In genomic region chr18:36809590-36810381, GRCh38 we compare ENCODE assay signal across 8 cellular contexts. TPM values are rescaled to one million over a fixed set of nuclear protein-coding genes. Genes with fewer than 3 reads are reported as not detected.
A peak's percentile ranks its signal among the peaks of the same experiment; 100 is the strongest.
DNase-seq lines count a peak whose midpoint lies in the region; ATAC-seq and TF ChIP-seq lines count a peak whose summit lies in the region.

No MANE protein-coding gene starts in this region.

- TF ChIP-seq POLR2A in Peyer's patch (IDR thresholded peaks at IDR 0.05) = no peak

- peaks cover 20% of the 10 kb centered on the region for H3K36me3 ChIP-seq in A673 (ENCODE audit: insufficient read depth, low read length, poor library complexity, severe bottlenecking)
- peaks cover 81% of the 10 kb centered on the region; the same call in 1 of the 2 replicates for H3K36me3 ChIP-seq in Loucy (ENCODE audit: insufficient read depth, low read length)
- H3K36me3 ChIP-seq in Peyer's patch = peaks cover 0 to 17% (median 0%) of the 10 kb centered on the region in 3 donors
- H3K36me3 ChIP-seq in heart right ventricle = peaks cover 0 to 54% (median 14%) of the 10 kb centered on the region in 9 donors

- TF ChIP-seq CTCF in A673 (conservative IDR thresholded peaks at IDR 0.05; ENCODE audit: low read depth, low read length) (peak; percentile 80), GM12875 (IDR thresholded peaks at IDR 0.05; ENCODE audit: borderline replicate concordance, insufficient read depth, low read depth, low read length) (peak; percentile 62; the same call in 1 of the 2 replicates), Loucy (conservative IDR thresholded peaks at IDR 0.05; ENCODE audit: low read length) (peak; percentile 81), Peyer's patch (IDR thresholded peaks at IDR 0.05) (peak; percentile 38 to 79 (median 72)), heart right ventricle (IDR thresholded peaks at IDR 0.05) (peak; percentile 61 to 88 (median 83))

- H3F3A ChIP-seq in Loucy (ENCODE audit: low read depth) = no peaks in the 10 kb centered on the region

- no peak overlapping the region for H2AFZ ChIP-seq in Loucy (ENCODE audit: low read length)

- no peak overlapping the region for H3K4me2 ChIP-seq in Loucy (ENCODE audit: low read depth, low read length, poor library complexity, severe bottlenecking)

- no peaks in the 10 kb centered on the region for H3K4me1 ChIP-seq in A673 (ENCODE audit: insufficient read depth, low read length, poor library complexity, severe bottlenecking)
- peaks cover 4% of the 10 kb centered on the region for H3K4me1 ChIP-seq in Loucy (ENCODE audit: insufficient read depth, low read length, poor library complexity, severe bottlenecking)
- no peaks in the 10 kb centered on the region for H3K4me1 ChIP-seq in Peyer's patch
- H3K4me1 ChIP-seq in heart right ventricle = peaks cover 0 to 15% (median 5%) of the 10 kb centered on the region in 9 donors

- peak; percentile 95 for ATAC-seq in HG02571 (IDR thresholded peaks at IDR 0.05; ENCODE audit: unreplicated experiment)
- peak; percentile 80 for ATAC-seq in activated naive CD8-positive, alpha-beta T cell treated with anti-CD3 and anti-CD28 coated beads, Interleukin-2, amount 50 U/mL, for 24 hours
- ATAC-seq in heart right ventricle = peak; percentile 56 to 89 (median 82)
- peak; percentile 82 for ATAC-seq in sciatic nerve

- no peaks in the 10 kb centered on the region for H3K9me3 Mint-ChIP-seq in activated naive CD8-positive, alpha-beta T cell treated with anti-CD3 and anti-CD28 coated beads, Interleukin-2, amount 50 U/mL, for 24 hours

- H4K20me1 ChIP-seq in Loucy (ENCODE audit: insufficient read depth, low read length, poor library complexity, severe bottlenecking) = peaks cover 9% of the 10 kb centered on the region

- CTCF ChIA-PET in A673 (lab: Charles Lee) = interaction anchor here (0.6 to 1.5 kb wide), 2 partner anchors 15 to 714 kb away, joined by 5 to 6 read pairs; no protein-coding TSS in a partner anchor

- H3K9me2 ChIP-seq in Loucy (replicated peaks; ENCODE audit: low read depth, low read length) = no peaks in the 10 kb centered on the region

- H3K27me3 ChIP-seq in A673 (replicated peaks; ENCODE audit: insufficient read depth, low read depth, low read length, poor library complexity) (no peaks in the 10 kb centered on the region), Loucy (ENCODE audit: insufficient read depth, low read length, poor library complexity, severe bottlenecking) (no peaks in the 10 kb centered on the region), Peyer's patch (no peaks in the 10 kb centered on the region), heart right ventricle (no peaks in the 10 kb centered on the region)

- H3K79me2 ChIP-seq in Loucy (ENCODE audit: insufficient read depth, low read length) = peaks cover 5% of the 10 kb centered on the region; the same call in 1 of the 2 replicates

- H3K4me1 Mint-ChIP-seq in activated naive CD8-positive, alpha-beta T cell treated with anti-CD3 and anti-CD28 coated beads, Interleukin-2, amount 50 U/mL, for 24 hours = peaks cover 3% of the 10 kb centered on the region

- POLR2A ChIA-PET in A673 (lab: Charles Lee; ENCODE audit: low non-redundant PET) = no interaction called here

- DNase-seq in A673 (ENCODE audit: low spot score) (peak; percentile 85), Peyer's patch (peak in 2 of 3 donors; percentile 17 to 64), heart right ventricle (peak in 1 of 2 donors; percentile 31), sciatic nerve (ENCODE audit: low spot score) (no peak)
- DNase-seq in activated naive CD8-positive, alpha-beta T cell treated with anti-CD3 and anti-CD28 coated beads, Interleukin-2, amount 50 U/mL, for 24 hours = peak; percentile 8

- 40 to 42% methylated on average over 6 of the region's 6 CpGs for WGBS in heart right ventricle, 2 donors

- H3K36me3 Mint-ChIP-seq in activated naive CD8-positive, alpha-beta T cell treated with anti-CD3 and anti-CD28 coated beads, Interleukin-2, amount 50 U/mL, for 24 hours (ENCODE audit: low read depth) = peaks cover 18% of the 10 kb centered on the region

- no peaks in the 10 kb centered on the region for H3K27me3 Mint-ChIP-seq in activated naive CD8-positive, alpha-beta T cell treated with anti-CD3 and anti-CD28 coated beads, Interleukin-2, amount 50 U/mL, for 24 hours

- H3K9me3 ChIP-seq in A673 (ENCODE audit: low read depth, low read length, poor library complexity, severe bottlenecking) (no peaks in the 10 kb centered on the region), Loucy (ENCODE audit: insufficient read depth, low read depth, low read length) (no peaks in the 10 kb centered on the region), Peyer's patch (no peaks in the 10 kb centered on the region), heart right ventricle (no peaks in the 10 kb centered on the region)

- H3K4me3 ChIP-seq in A673 (ENCODE audit: low read depth, low read length, poor library complexity, severe bottlenecking) = no peak overlapping the region
- H3K4me3 ChIP-seq in GM12875 (ENCODE audit: low read depth, low read length) = no peak overlapping the region
- H3K4me3 ChIP-seq in Loucy (ENCODE audit: low read length, poor library complexity, severe bottlenecking) = no peak overlapping the region
- no peak overlapping the region for H3K4me3 ChIP-seq in Peyer's patch
- no peak overlapping the region for H3K4me3 ChIP-seq in heart right ventricle

- H3K9ac ChIP-seq in Loucy (ENCODE audit: low read depth, low read length, poor library complexity, severe bottlenecking) = no peak overlapping the region

- H3K27ac Mint-ChIP-seq in activated naive CD8-positive, alpha-beta T cell treated with anti-CD3 and anti-CD28 coated beads, Interleukin-2, amount 50 U/mL, for 24 hours = no peak overlapping the region

- intact Hi-C loops in A673 (cut with micrococcal nuclease; ENCODE audit: unreplicated experiment) (loop anchor here (1.0 kb wide), 1 partner anchor 121 kb away; no protein-coding TSS in a partner anchor), heart right ventricle (cut with DNase I) (loop anchor here in 4 of 10 donors (5.0 kb wide), 2 partner anchors 37 to 122 kb away; no protein-coding TSS in a partner anchor), sciatic nerve (cut with DNase I) (no loop called here)

- H3K4me3 Mint-ChIP-seq in activated naive CD8-positive, alpha-beta T cell treated with anti-CD3 and anti-CD28 coated beads, Interleukin-2, amount 50 U/mL, for 24 hours = no peak overlapping the region

- no TSS peak for BruUV-seq in A673 (replicated peaks; lab: Mats Ljungman, UMichigan)

- H3K27ac ChIP-seq in A673 (ENCODE audit: low read depth, low read length, poor library complexity, severe bottlenecking) = no peak overlapping the region
- no peak overlapping the region for H3K27ac ChIP-seq in Peyer's patch
- no peak overlapping the region for H3K27ac ChIP-seq in heart right ventricle

RNA-seq across cellular contexts. Expression of gene TPGS2, which starts 19.0 kb away (rescaled TPM):
- total RNA-seq in A673 (2021) = 102 and 106 TPM in 2 replicates
- total RNA-seq in Peyer's patch = 10 to 100 TPM; 32.1 to 87.9 (median 58.2) TPM
- 10 to 100 TPM; 18.6 to 41.2 (median 27.6) TPM for total RNA-seq in heart right ventricle
- polyA plus RNA-seq in heart right ventricle = 10 to 100 TPM; 12.4 to 31.3 TPM
- 56.4 TPM for total RNA-seq in sciatic nerve

RNA-seq across cellular contexts. Expression of gene KIAA1328, which starts 19.1 kb away (rescaled TPM):
- total RNA-seq in A673 (2021) = 6.5 and 8.3 TPM in 2 replicates
- total RNA-seq in Peyer's patch = 10 to 100 TPM; 15.4 to 51.2 (median 18.8) TPM
- total RNA-seq in heart right ventricle = 1 to 10 TPM; 4.0 to 6.3 (median 5.4) TPM
- 1 to 10 TPM; 1.9 to 2.5 TPM for polyA plus RNA-seq in heart right ventricle
- total RNA-seq in sciatic nerve = 22.1 TPM
